In the genomic region with DNA sequence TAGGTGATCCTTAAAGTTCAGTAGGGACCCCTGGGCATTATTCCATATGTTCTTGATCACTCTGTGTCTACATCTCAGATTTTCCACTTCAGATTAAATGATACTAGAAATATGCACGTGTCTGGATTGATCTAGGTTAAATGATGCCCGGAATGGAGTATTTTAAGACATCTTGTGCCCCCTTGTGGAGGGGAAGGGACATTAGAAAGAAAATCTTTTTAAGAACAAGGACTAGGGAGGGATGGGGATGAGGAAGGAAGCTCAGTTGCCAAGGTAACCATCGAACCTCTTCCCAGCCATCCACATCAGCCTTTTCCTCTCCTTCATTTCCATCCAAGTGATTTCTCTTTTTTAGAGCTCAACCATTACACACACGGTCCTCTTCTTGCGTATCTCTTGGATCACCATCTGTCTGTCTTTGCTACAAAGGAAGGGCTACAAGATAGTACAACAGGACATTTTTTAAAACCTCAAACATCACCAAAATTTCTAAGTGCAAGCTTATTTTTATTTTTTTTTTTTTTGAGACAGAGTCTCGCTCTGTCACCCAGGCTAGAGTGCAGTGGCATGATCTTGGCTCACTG, we compare ENCODE assay signal across 8 cellular contexts. TPM values are rescaled to one million over a fixed set of nuclear protein-coding genes. Genes with fewer than 3 reads are reported as not detected.
DNase-seq lines count a peak whose midpoint lies in the region; ATAC-seq and TF ChIP-seq lines count a peak whose summit lies in the region.

No MANE protein-coding gene starts in this region.

- TF ChIP-seq CTCF in HFF-Myc (IDR thresholded peaks at IDR 0.05; ENCODE audit: low read depth, low read length, missing control alignments), result peak; percentile 50
- TF ChIP-seq CTCF in Peyer's patch (IDR thresholded peaks at IDR 0.05), result peak; percentile 39 to 68 (median 60)
- peak; percentile 48 for TF ChIP-seq CTCF in lower lobe of right lung (IDR thresholded peaks at IDR 0.05)

- H3K27me3 ChIP-seq in Peyer's patch (no peaks in the 10 kb centered on the region), lower lobe of right lung (ENCODE audit: low read depth) (peaks cover 12% of the 10 kb centered on the region)

- DNase-seq in DMS79 treated with DMSO at 0.1 percent for 48 hours (lab: John Stamatoyannopoulos, UW) (peak; percentile 35), DMS79 (lab: John Stamatoyannopoulos, UW) (no peak), HFF-Myc (ENCODE audit: extremely low read depth, low read depth) (no peak), Peyer's patch (no peak), cerebellar cortex (ENCODE audit: low spot score) (peak; percentile 67), lower lobe of right lung (no peak), COLO668 (lab: John Stamatoyannopoulos, UW; ENCODE audit: unreplicated experiment) (no peak)
- no peak for DNase-seq in stimulated activated CD4-positive, alpha-beta T cell treated with anti-CD3 and anti-CD28 coated beads, Interleukin-2, amount 100 ng/mL, for 24 hours

- no peak for TF ChIP-seq POLR2A in Peyer's patch (IDR thresholded peaks at IDR 0.05)

- H3K36me3 ChIP-seq in Peyer's patch, result no peaks in the 10 kb centered on the region
- H3K36me3 ChIP-seq in lower lobe of right lung, result no peaks in the 10 kb centered on the region

- H3K27ac ChIP-seq in Peyer's patch, result peak overlapping the region in 3 of 4 donors; percentile 46 to 96 (median 76)
- H3K27ac ChIP-seq in lower lobe of right lung, result no peak overlapping the region

- H3K9me3 ChIP-seq in Peyer's patch (no peaks in the 10 kb centered on the region), lower lobe of right lung (no peaks in the 10 kb centered on the region)

- intact Hi-C loops in lower lobe of right lung (cut with DNase I), result no loop called here

- H3K4me1 ChIP-seq in Peyer's patch, result peaks cover 0 to 39% (median 2%) of the 10 kb centered on the region in 4 donors
- H3K4me1 ChIP-seq in lower lobe of right lung, result no peaks in the 10 kb centered on the region

- H3K4me3 ChIP-seq in HFF-Myc (replicated peaks; ENCODE audit: low read depth, low read length), result no peak overlapping the region
- H3K4me3 ChIP-seq in Peyer's patch, result no peak overlapping the region
- no peak overlapping the region for H3K4me3 ChIP-seq in lower lobe of right lung

- peak in 1 of 2 donors; percentile 31 for ATAC-seq in lower lobe of right lung

RNA-seq across cellular contexts. Expression of a gene that starts 40.5 kb away (rescaled TPM):
- total RNA-seq in Peyer's patch (100 to 1,000 TPM in 3 of 4 donors, 10 to 100 TPM in 1; 29.7 to 243 (median 208) TPM), lower lobe of right lung (not detected)

RNA-seq across cellular contexts. Expression of a gene that starts 43.6 kb away (rescaled TPM):
- total RNA-seq in Peyer's patch (10 to 100 TPM in 1 of 4 donors, 1 to 10 TPM in 2, under 1 TPM in 1; 0.53 to 19.0 (median 5.5) TPM), lower lobe of right lung (12.2 TPM)

Comparison
In these comparisons a context has a peak if more than half of its experiments do, and no peak if none do; other contexts are left out.
1. DNase-seq: peak in DMS79 treated with DMSO at 0.1 percent for 48 hours (single experiment) and cerebellar cortex (single experiment); none in DMS79 (single experiment), HFF-Myc (single experiment), Peyer's patch (0 of 3), lower lobe of right lung (single experiment), COLO668 (single experiment) and stimulated activated CD4-positive, alpha-beta T cell treated with anti-CD3 and anti-CD28 coated beads, Interleukin-2, amount 100 ng/mL, for 24 hours (0 of 2).
2. RNA of a gene that starts 40.5 kb away (total RNA-seq): 29.7 to 243 TPM in Peyer's patch; not detected in lower lobe of right lung (single experiment); every median in the first group is over 10 times any median in the second.
3. Peak in every context shown above with its lines, with median percentiles within 50 percentile points of each other: CTCF ChIP-seq.